7 cellular contexts compared by ENCODE assay signal in the genomic region with DNA sequence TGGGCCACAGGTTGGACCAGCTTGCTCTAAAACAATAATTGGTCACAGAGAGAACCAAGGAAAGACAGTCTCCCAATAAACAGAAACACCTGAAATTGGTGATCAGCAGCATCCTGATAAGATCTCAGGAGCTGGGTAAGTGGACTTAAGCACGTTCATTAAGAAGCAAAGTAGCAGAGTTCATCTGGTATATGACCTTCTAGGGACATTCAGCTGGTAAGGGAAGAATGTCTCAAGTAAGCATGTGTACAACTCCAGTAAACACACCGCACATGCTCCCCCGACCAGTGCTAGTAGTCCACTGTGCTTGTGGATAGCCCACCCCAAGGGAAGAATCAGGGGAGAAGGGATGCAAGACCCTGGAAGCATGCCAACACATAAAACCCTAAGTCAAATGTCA.
"Had no signal": no experiment of that assay in that cellular context is flagged by ENCODE, and none has a peak within 500 bp of the region (broad histone marks: within the 10 kb centered on the region; RNA-seq: fewer than 3 reads in every experiment).

No MANE protein-coding gene starts in this region.

- H3K27ac Mint-ChIP-seq: H9 had no signal

- DNase-seq: GM23248, GOT3, H9, HCEC 1CT, IMR-90, KG1 had no signal

- H3K4me3 Mint-ChIP-seq: H9 had no signal

- ATAC-seq: K562 had no signal

- H3K9me3 Mint-ChIP-seq: H9 had no signal
